In the genomic region with DNA sequence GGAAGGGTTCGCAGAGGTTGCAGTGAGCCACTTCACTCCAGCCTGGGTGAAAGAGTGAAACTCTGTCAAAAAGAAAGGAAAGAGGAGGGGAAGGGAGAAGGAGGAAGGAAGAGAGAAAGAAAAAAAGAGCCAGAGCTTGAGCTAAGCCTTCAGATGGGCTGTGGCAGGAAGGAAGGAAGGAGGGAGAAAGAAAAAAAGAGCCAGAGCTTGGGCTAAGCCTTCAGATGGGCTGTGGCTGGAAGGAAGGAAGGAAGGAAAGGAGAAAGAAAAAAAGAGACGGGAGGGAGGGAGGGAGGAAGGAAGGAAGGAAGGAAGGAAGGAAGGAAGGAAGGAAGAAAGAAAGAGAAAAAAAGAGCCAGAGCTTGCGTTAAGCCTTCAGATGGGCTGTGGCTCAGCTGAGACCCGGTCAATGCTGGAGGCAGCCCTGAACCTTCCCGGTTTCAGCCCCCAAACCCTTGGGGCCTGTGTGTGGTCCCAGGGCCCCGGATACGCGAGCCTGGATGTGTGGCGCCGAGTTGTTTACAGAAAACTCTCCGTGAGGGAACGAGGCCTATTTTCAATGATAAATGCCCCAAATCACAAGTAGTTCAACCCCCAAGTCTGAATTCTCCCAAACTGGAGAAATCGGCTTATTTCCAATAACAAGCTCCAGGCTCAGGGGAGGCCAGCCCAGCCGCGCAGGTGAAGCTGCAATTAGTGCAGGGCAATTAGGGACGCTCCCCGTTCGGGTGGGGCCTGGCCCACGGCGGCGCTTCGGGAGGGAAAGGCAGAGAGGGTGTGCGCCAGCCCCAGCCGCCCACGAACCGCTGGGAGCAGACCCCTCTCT, we compare ENCODE assay signal across 11 cellular contexts. TPM values are rescaled to one million over a fixed set of nuclear protein-coding genes. Genes with fewer than 3 reads are reported as not detected.
DNase-seq lines count a peak whose midpoint lies in the region; ATAC-seq and TF ChIP-seq lines count a peak whose summit lies in the region.
"Had no signal": no experiment of that assay in that cellular context is flagged by ENCODE, and none has a peak within 500 bp of the region (broad histone marks: within the 10 kb centered on the region; RNA-seq: fewer than 3 reads in every experiment).

No MANE protein-coding gene starts in this region.

- H3K4me3 ChIP-seq in Peyer's patch (peak overlapping the region; percentile 48 to 70 (median 62)), iPS-15b (ENCODE audit: low read depth, low read length) (peak overlapping the region; percentile 16)
- H3K4me3 ChIP-seq: body of pancreas had no signal

- intact Hi-C loops in activated CD4-positive, alpha-beta T cell treated with anti-CD3 and anti-CD28 coated beads, Interleukin-2, amount 10 ng/mL, durations not matched to agents 24 days and 14 days (cut with micrococcal nuclease): loop anchor here (2.0 kb wide), 2 partner anchors 161 to 207 kb away; a partner anchor contains a TSS
- intact Hi-C loops in Right ventricle myocardium superior (cut with DNase I): loop anchor here (2.0 kb wide), 1 partner anchor 69 kb away; a partner anchor contains a TSS

- peak overlapping the region; percentile 81 to 98 (median 90) for H3K27ac ChIP-seq in Peyer's patch

- no peak for ATAC-seq in stimulated activated naive CD8-positive, alpha-beta T cell treated with anti-CD3 and anti-CD28 coated beads, Interleukin-15, amount 100 ng/mL, for 72 hours
- ATAC-seq in Right ventricle myocardium superior (ENCODE audit: poor library complexity): no peak
- ATAC-seq in GM19351 (IDR thresholded peaks at IDR 0.05; ENCODE audit: unreplicated experiment): no peak

- H3K9ac ChIP-seq in iPS-15b (ENCODE audit: low read depth, low read length): no peak overlapping the region

- peak in 1 of 2 donors; percentile 21 for TF ChIP-seq POLR2A in Peyer's patch (IDR thresholded peaks at IDR 0.05)

- H3K36me3 ChIP-seq in Peyer's patch: no peaks in the 10 kb centered on the region
- H3K36me3 ChIP-seq in iPS-15b (ENCODE audit: control insufficient read depth, insufficient read depth, low read length): no peaks in the 10 kb centered on the region
- H3K36me3 ChIP-seq: heart right ventricle had no signal

- H3K4me1 ChIP-seq in Peyer's patch (peaks cover 6 to 32% (median 11%) of the 10 kb centered on the region in 4 donors), iPS-15b (ENCODE audit: control insufficient read depth, insufficient read depth, low read length) (peaks cover 5% of the 10 kb centered on the region)

- H3K4me1 Mint-ChIP-seq in activated CD4-positive, alpha-beta T cell treated with anti-CD3 and anti-CD28 coated beads, Interleukin-2, amount 10 ng/mL, durations not matched to agents 24 days and 14 days: peaks cover 26% of the 10 kb centered on the region
- peaks cover 31% of the 10 kb centered on the region for H3K4me1 Mint-ChIP-seq in stimulated activated naive CD8-positive, alpha-beta T cell treated with anti-CD3 and anti-CD28 coated beads, Interleukin-15, amount 100 ng/mL, for 72 hours

- H3K4me3 Mint-ChIP-seq in activated CD4-positive, alpha-beta T cell treated with anti-CD3 and anti-CD28 coated beads, Interleukin-2, amount 10 ng/mL, durations not matched to agents 24 days and 14 days: peak overlapping the region; percentile 82
- peak overlapping the region; percentile 91 to 96 for H3K4me3 Mint-ChIP-seq in stimulated activated naive CD8-positive, alpha-beta T cell treated with anti-CD3 and anti-CD28 coated beads, Interleukin-15, amount 100 ng/mL, for 72 hours

- peaks cover 2% of the 10 kb centered on the region for H3K27me3 Mint-ChIP-seq in activated CD4-positive, alpha-beta T cell treated with anti-CD3 and anti-CD28 coated beads, Interleukin-2, amount 10 ng/mL, durations not matched to agents 24 days and 14 days
- peaks cover 3% of the 10 kb centered on the region for H3K27me3 Mint-ChIP-seq in stimulated activated naive CD8-positive, alpha-beta T cell treated with anti-CD3 and anti-CD28 coated beads, Interleukin-15, amount 100 ng/mL, for 72 hours

- H3K27ac Mint-ChIP-seq in activated CD4-positive, alpha-beta T cell treated with anti-CD3 and anti-CD28 coated beads, Interleukin-2, amount 10 ng/mL, durations not matched to agents 24 days and 14 days: peak overlapping the region; percentile 83
- peak overlapping the region; percentile 39 to 65 for H3K27ac Mint-ChIP-seq in stimulated activated naive CD8-positive, alpha-beta T cell treated with anti-CD3 and anti-CD28 coated beads, Interleukin-15, amount 100 ng/mL, for 72 hours

- TF ChIP-seq CTCF in Peyer's patch (IDR thresholded peaks at IDR 0.05): no peak

- no peaks in the 10 kb centered on the region for H3K9me3 Mint-ChIP-seq in activated CD4-positive, alpha-beta T cell treated with anti-CD3 and anti-CD28 coated beads, Interleukin-2, amount 10 ng/mL, durations not matched to agents 24 days and 14 days
- no peaks in the 10 kb centered on the region for H3K9me3 Mint-ChIP-seq in stimulated activated naive CD8-positive, alpha-beta T cell treated with anti-CD3 and anti-CD28 coated beads, Interleukin-15, amount 100 ng/mL, for 72 hours

- no peaks in the 10 kb centered on the region for H3K27me3 ChIP-seq in Peyer's patch
- H3K27me3 ChIP-seq in iPS-15b (ENCODE audit: control insufficient read depth, insufficient read depth, low read length): no peaks in the 10 kb centered on the region
- H3K27me3 ChIP-seq: body of pancreas, heart right ventricle had no signal

- DNase-seq in activated CD4-positive, alpha-beta T cell treated with anti-CD3 and anti-CD28 coated beads, Interleukin-2, amount 10 ng/mL, durations not matched to agents 24 days and 14 days: no peak
- DNase-seq in activated CD4-positive, alpha-beta T cell treated with anti-CD3 and anti-CD28 coated beads, Interleukin-2, amount 50 U/mL, for 48 hours: no peak
- peak in 2 of 3 donors; percentile 79 to 84 for DNase-seq in Peyer's patch
- no peak for DNase-seq in stimulated activated naive CD8-positive, alpha-beta T cell treated with anti-CD3 and anti-CD28 coated beads, Interleukin-15, amount 100 ng/mL, for 72 hours
- DNase-seq in Right ventricle myocardium superior: no peak
- no peak for DNase-seq in effector CD4-positive, alpha-beta T cell
- DNase-seq: body of pancreas, heart right ventricle, MV-4-11 had no signal

- peaks cover 1% of the 10 kb centered on the region for H3K36me3 Mint-ChIP-seq in activated CD4-positive, alpha-beta T cell treated with anti-CD3 and anti-CD28 coated beads, Interleukin-2, amount 10 ng/mL, durations not matched to agents 24 days and 14 days (ENCODE audit: low read depth)

- H3K9me3 ChIP-seq in Peyer's patch: no peaks in the 10 kb centered on the region
- no peaks in the 10 kb centered on the region for H3K9me3 ChIP-seq in iPS-15b (ENCODE audit: control insufficient read depth, insufficient read depth, low read length)
- H3K9me3 ChIP-seq: body of pancreas, heart right ventricle had no signal

RNA-seq across cellular contexts. Expression of a gene that starts 13.8 kb away (rescaled TPM):
- total RNA-seq in activated CD4-positive, alpha-beta T cell treated with anti-CD3 and anti-CD28 coated beads, Interleukin-2, amount 10 ng/mL, durations not matched to agents 24 days and 14 days: 14.6 and 16.5 TPM in 2 replicates
- 100 to 1,000 TPM in 3 of 4 donors, 10 to 100 TPM in 1; 52.8 to 450 (median 392) TPM for total RNA-seq in Peyer's patch
- 159 TPM for total RNA-seq in Right ventricle myocardium superior

Comparison
In these comparisons a context has a peak if more than half of its experiments do, and no peak if none do; other contexts are left out.
1. DNase-seq: peak in Peyer's patch (2 of 3); none in activated CD4-positive, alpha-beta T cell treated with anti-CD3 and anti-CD28 coated beads, Interleukin-2, amount 10 ng/mL, durations not matched to agents 24 days and 14 days (single experiment), activated CD4-positive, alpha-beta T cell treated with anti-CD3 and anti-CD28 coated beads, Interleukin-2, amount 50 U/mL, for 48 hours (0 of 2), stimulated activated naive CD8-positive, alpha-beta T cell treated with anti-CD3 and anti-CD28 coated beads, Interleukin-15, amount 100 ng/mL, for 72 hours (0 of 2), Right ventricle myocardium superior (single experiment) and effector CD4-positive, alpha-beta T cell (single experiment).